Comparison of ENCODE assay signal across 18 cellular contexts in the genomic region with DNA sequence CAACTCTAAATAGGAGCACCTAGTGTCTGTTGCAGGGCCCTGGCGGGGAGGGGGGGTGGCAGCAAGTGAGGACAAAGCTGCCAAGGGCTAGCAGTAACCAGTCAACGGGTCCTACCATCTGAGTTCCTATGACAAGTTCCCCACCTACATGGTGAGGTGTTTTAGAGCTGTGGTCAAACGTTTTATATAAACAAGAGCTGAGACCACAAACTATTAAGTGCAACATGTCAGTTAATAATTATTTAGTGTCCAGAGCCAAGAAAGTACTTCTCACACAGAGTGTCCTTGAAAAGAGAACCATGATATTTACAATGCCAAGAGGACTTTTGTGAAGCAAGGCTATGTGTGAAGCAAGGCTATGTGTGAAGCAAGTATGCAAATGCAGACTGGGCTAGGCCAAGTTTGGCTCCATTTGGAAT.
A peak's percentile ranks its signal among the peaks of the same experiment; 100 is the strongest.
DNase-seq lines count a peak whose midpoint lies in the region; ATAC-seq and TF ChIP-seq lines count a peak whose summit lies in the region.
"Had no signal": no experiment of that assay in that cellular context is flagged by ENCODE, and none has a peak within 500 bp of the region (broad histone marks: within the 10 kb centered on the region; RNA-seq: fewer than 3 reads in every experiment).

No MANE protein-coding gene starts in this region.

- H3K4me1 ChIP-seq in left lung (peaks cover 6 to 14% of the 10 kb centered on the region in 2 donors), MM.1S (ENCODE audit: low read length) (no peaks in the 10 kb centered on the region), stomach (peaks cover 0 to 19% (median 8%) of the 10 kb centered on the region in 4 donors)
- H3K4me1 ChIP-seq: ascending aorta had no signal

- H3K9me3 ChIP-seq in left lung (no peaks in the 10 kb centered on the region), MM.1S (replicated peaks; ENCODE audit: insufficient read depth, low read length) (no peaks in the 10 kb centered on the region), stomach (no peaks in the 10 kb centered on the region)
- H3K9me3 ChIP-seq: ascending aorta had no signal

- H3K4me3 ChIP-seq in left lung = no peak overlapping the region
- H3K4me3 ChIP-seq in MM.1S (ENCODE audit: low read length) = no peak overlapping the region
- no peak overlapping the region for H3K4me3 ChIP-seq in stomach
- H3K4me3 ChIP-seq: ascending aorta, PC-9 had no signal

- no peaks in the 10 kb centered on the region for H4K20me1 ChIP-seq in MM.1S (ENCODE audit: insufficient read depth, low read length)

- no peak overlapping the region for H3K4me2 ChIP-seq in MM.1S (ENCODE audit: low read depth, low read length)
- H3K4me2 ChIP-seq: PC-9 had no signal

- H3K27me3 ChIP-seq in left lung (no peaks in the 10 kb centered on the region), MM.1S (replicated peaks; ENCODE audit: insufficient read depth, low read length) (no peaks in the 10 kb centered on the region), stomach (no peaks in the 10 kb centered on the region)
- H3K27me3 ChIP-seq: ascending aorta had no signal

- no peaks in the 10 kb centered on the region for H3K36me3 ChIP-seq in left lung
- no peaks in the 10 kb centered on the region for H3K36me3 ChIP-seq in MM.1S (replicated peaks; ENCODE audit: insufficient read depth, low read length)
- H3K36me3 ChIP-seq in stomach = no peaks in the 10 kb centered on the region
- H3K36me3 ChIP-seq: ascending aorta had no signal

- peak; percentile 64 for DNase-seq in DMS53 (lab: John Stamatoyannopoulos, UW)
- peak; percentile 14 for DNase-seq in NOMO-1 treated with dmso at 0.1 percent for 144 hours (lab: John Stamatoyannopoulos, UW; ENCODE audit: unreplicated experiment)
- DNase-seq in left lung = peak in 1 of 2 donors; percentile 48
- DNase-seq in MM.1S = no peak
- no peak for DNase-seq in activated CD8-positive, alpha-beta memory T cell treated with anti-CD3 and anti-CD28 coated beads, Interleukin-2, amount 50 U/mL, for 48 hours
- no peak for DNase-seq in stomach
- DNase-seq: activated CD8-positive, alpha-beta memory T cell treated with anti-CD3 and anti-CD28 coated beads for 24 hours; activated effector memory CD4-positive, alpha-beta T cell treated with Interleukin-2 at 50 U/mL for 16 hours; dermis blood vessel endothelial cell; NCI-H1417 treated with DMSO at 0.1 percent for 48 hours; NCI-H510A; PC-9; stimulated activated CD4-positive, alpha-beta T cell treated with anti-CD3 and anti-CD28 coated beads, Interleukin-4, amount 100 ng/mL, for 4 hours had no signal

- H3K79me2 ChIP-seq in MM.1S (ENCODE audit: low read length) = no peaks in the 10 kb centered on the region

- H3K9me2 ChIP-seq in MM.1S (replicated peaks; ENCODE audit: insufficient read depth, low read length) = no peaks in the 10 kb centered on the region

- no peak overlapping the region for H3K9ac ChIP-seq in MM.1S (ENCODE audit: low read length)

- WGBS in stomach, 5 donors = 4 to 56% (median 36%) methylated on average over 2 to 3 of the region's 3 CpGs

- H2AFZ ChIP-seq in MM.1S (ENCODE audit: low read length) = no peak overlapping the region
- H2AFZ ChIP-seq: PC-9 had no signal

- no peak for TF ChIP-seq EP300 in stomach (IDR thresholded peaks at IDR 0.05)

- ATAC-seq in HG02678 (IDR thresholded peaks at IDR 0.05; ENCODE audit: unreplicated experiment) (peak; percentile 33), left lung (peak; percentile 86), HG03135 (IDR thresholded peaks at IDR 0.05; ENCODE audit: unreplicated experiment) (no peak)
- ATAC-seq: stimulated activated effector memory CD8-positive, alpha-beta T cell treated with anti-CD3 and anti-CD28 coated beads, Interleukin-12 subunit alpha, Interleukin-12 subunit beta, amount 100 ng/mL, for 72 hours had no signal

- TF ChIP-seq CTCF in left lung (IDR thresholded peaks at IDR 0.05) (no peak), MM.1S (IDR thresholded peaks at IDR 0.05; ENCODE audit: low read length) (no peak), stomach (IDR thresholded peaks at IDR 0.05) (no peak)

- TF ChIP-seq POLR2A in stomach (IDR thresholded peaks at IDR 0.05) = no peak

- intact Hi-C loops in left lung (cut with DNase I) (no loop called here), stomach (cut with DNase I; ENCODE audit: low total_unique reads) (no loop called here)

- no peaks in the 10 kb centered on the region for H3F3A ChIP-seq in MM.1S (ENCODE audit: insufficient read depth, low read length)

- H3K27ac ChIP-seq in left lung (no peak overlapping the region), MM.1S (ENCODE audit: low read length) (no peak overlapping the region), stomach (no peak overlapping the region)
- H3K27ac ChIP-seq: ascending aorta, PC-9, VCaP had no signal

Comparison
In these comparisons a context has a peak if more than half of its experiments do, and no peak if none do; other contexts are left out.
1. DNase-seq: peak in DMS53 (single experiment) and NOMO-1 treated with dmso at 0.1 percent for 144 hours (single experiment); none in MM.1S (single experiment), activated CD8-positive, alpha-beta memory T cell treated with anti-CD3 and anti-CD28 coated beads, Interleukin-2, amount 50 U/mL, for 48 hours (single experiment) and stomach (single experiment).